Comparison of ENCODE assay signal across 11 cellular contexts in genomic region chr14:92646952-92647461, GRCh38.
DNase-seq lines count a peak whose midpoint lies in the region; ATAC-seq and TF ChIP-seq lines count a peak whose summit lies in the region.
"Had no signal": no experiment of that assay in that cellular context is flagged by ENCODE, and none has a peak within 500 bp of the region (broad histone marks: within the 10 kb centered on the region; RNA-seq: fewer than 3 reads in every experiment).

No MANE protein-coding gene starts in this region.

- H3K4me3 ChIP-seq in upper lobe of right lung, result no peak overlapping the region
- H3K4me3 ChIP-seq: SJCRH30 had no signal

- H3K4me3 Mint-ChIP-seq in activated T-cell treated with anti-CD3 and anti-CD28 coated beads, Interleukin-2, amount 50 U/mL, for 4 hours, result peak overlapping the region; percentile 39
- H3K4me3 Mint-ChIP-seq in activated naive CD8-positive, alpha-beta T cell, result peak overlapping the region; percentile 18

- peak overlapping the region; percentile 85 for H3K27ac ChIP-seq in upper lobe of right lung
- H3K27ac ChIP-seq: SJCRH30 had no signal

- H3K4me1 Mint-ChIP-seq in activated T-cell treated with anti-CD3 and anti-CD28 coated beads, Interleukin-2, amount 50 U/mL, for 4 hours (ENCODE audit: low read depth), result peaks cover 70% of the 10 kb centered on the region
- H3K4me1 Mint-ChIP-seq in activated naive CD8-positive, alpha-beta T cell (ENCODE audit: low read depth), result peaks cover 61% of the 10 kb centered on the region

- peaks cover 9% of the 10 kb centered on the region for H3K36me3 ChIP-seq in upper lobe of right lung
- H3K36me3 ChIP-seq: SJCRH30 had no signal

- H3K27me3 Mint-ChIP-seq in activated T-cell treated with anti-CD3 and anti-CD28 coated beads, Interleukin-2, amount 50 U/mL, for 4 hours (ENCODE audit: low read depth), result no peaks in the 10 kb centered on the region
- H3K27me3 Mint-ChIP-seq in activated naive CD8-positive, alpha-beta T cell, result no peaks in the 10 kb centered on the region

- no peak for TF ChIP-seq CTCF in upper lobe of right lung (IDR thresholded peaks at IDR 0.05)

- intact Hi-C loops in upper lobe of right lung (cut with DNase I), result no loop called here

- H3K27ac Mint-ChIP-seq in activated naive CD8-positive, alpha-beta T cell, result peak overlapping the region; percentile 74

- peaks cover 7% of the 10 kb centered on the region for H3K9me3 ChIP-seq in upper lobe of right lung
- H3K9me3 ChIP-seq: SJCRH30 had no signal

- H3K4me1 ChIP-seq in upper lobe of right lung, result peaks cover 57% of the 10 kb centered on the region
- H3K4me1 ChIP-seq: SJCRH30 had no signal

- H3K27me3 ChIP-seq in upper lobe of right lung, result no peaks in the 10 kb centered on the region
- H3K27me3 ChIP-seq: SJCRH30 had no signal

- no peak for ATAC-seq in activated T-cell treated with anti-CD3 and anti-CD28 coated beads, Interleukin-2, amount 50 U/mL, for 4 hours
- ATAC-seq in upper lobe of right lung (no peak), HG02840 (IDR thresholded peaks at IDR 0.05; ENCODE audit: low FRiP score, unreplicated experiment) (no peak), HG02885 (IDR thresholded peaks at IDR 0.05; ENCODE audit: poor library complexity, unreplicated experiment) (no peak)
- ATAC-seq: left ventricle myocardium superior had no signal

- no peak for DNase-seq in activated T-cell treated with anti-CD3 and anti-CD28 coated beads, Interleukin-2, amount 50 U/mL, for 4 hours
- no peak for DNase-seq in activated T-cell treated with anti-CD3 and anti-CD28 coated beads, Interleukin-2, amount 50 U/mL, for 48 hours
- DNase-seq in kidney glomerular epithelial cell (lab: John Stamatoyannopoulos, UW), result peak; percentile 21
- no peak for DNase-seq in upper lobe of right lung
- DNase-seq in effector CD4-positive, alpha-beta T cell, result no peak
- DNase-seq: anterior cingulate cortex, left ventricle myocardium superior, SJCRH30 had no signal

- no peaks in the 10 kb centered on the region for H3K36me3 Mint-ChIP-seq in activated T-cell treated with anti-CD3 and anti-CD28 coated beads, Interleukin-2, amount 50 U/mL, for 4 hours (ENCODE audit: insufficient read depth)
- peaks cover 6% of the 10 kb centered on the region for H3K36me3 Mint-ChIP-seq in activated naive CD8-positive, alpha-beta T cell

- H3K9me3 Mint-ChIP-seq in activated T-cell treated with anti-CD3 and anti-CD28 coated beads, Interleukin-2, amount 50 U/mL, for 4 hours, result no peaks in the 10 kb centered on the region
- H3K9me3 Mint-ChIP-seq in activated naive CD8-positive, alpha-beta T cell (ENCODE audit: low read depth), result no peaks in the 10 kb centered on the region
